8 cellular contexts compared by ENCODE assay signal in genomic region chr1:41802532-41803501, GRCh38.
DNase-seq lines count a peak whose midpoint lies in the region; ATAC-seq, FAIRE-seq and TF ChIP-seq lines count a peak whose summit lies in the region.

No MANE protein-coding gene starts in this region.

- H4K20me1 ChIP-seq in keratinocyte (ENCODE audit: control insufficient read depth, extremely low read depth, insufficient read depth, low read length): no peaks in the 10 kb centered on the region

- H3K27me3 ChIP-seq in keratinocyte (ENCODE audit: control insufficient read depth, extremely low read depth, insufficient read depth, low read length): no peaks in the 10 kb centered on the region

- peak overlapping the region in 1 of 3 experiments; percentile 21 for H3K4me3 ChIP-seq in keratinocyte (ENCODE audit: control insufficient read depth in 2 of 3, extremely low read depth in 1 of 3, insufficient read depth in 2 of 3, low read depth in 1 of 3, low read length in 3 of 3)

- peaks cover 13% of the 10 kb centered on the region for H3K36me3 Mint-ChIP-seq in activated CD8-positive, alpha-beta T cell treated with anti-CD3 and anti-CD28 coated beads, Interleukin-2, amount 10 ng/mL, durations not matched to agents 7 days and 5 days (ENCODE audit: low read depth)
- H3K36me3 Mint-ChIP-seq in osteocyte (ENCODE audit: unreplicated experiment): peaks cover 2% of the 10 kb centered on the region

- no peaks in the 10 kb centered on the region for H3K9me1 ChIP-seq in keratinocyte (ENCODE audit: control insufficient read depth, extremely low read depth, insufficient read depth, low read length)

- H3K4me2 ChIP-seq in keratinocyte (ENCODE audit: control insufficient read depth, extremely low read depth, insufficient read depth, low read depth, low read length): peak overlapping the region; percentile 83

- POLR2A ChIA-PET in activated CD8-positive, alpha-beta T cell treated with anti-CD3 and anti-CD28 coated beads, Interleukin-2, amount 10 ng/mL, durations not matched to agents 7 days and 5 days (lab: Charles Lee): interaction anchor here (0.5 to 2.5 kb wide), 4 partner anchors 11 to 162 kb away, joined by 3 to 10 read pairs (median 3); no protein-coding TSS in a partner anchor
- POLR2A ChIA-PET in HEK293T (lab: Yijun Ruan, JAX): no interaction called here

- peak; percentile 58 for DNase-seq in activated CD8-positive, alpha-beta T cell treated with anti-CD3 and anti-CD28 coated beads, Interleukin-2, amount 10 ng/mL, durations not matched to agents 7 days and 5 days
- DNase-seq in keratinocyte (ENCODE audit: low read depth, low spot score) (no peak), osteocyte (ENCODE audit: extremely low spot score, unreplicated experiment) (no peak), NCI-H2081 (lab: John Stamatoyannopoulos, UW) (no peak), HEK293T (ENCODE audit: extremely low spot score) (no peak)
- no peak for DNase-seq in stimulated activated CD4-positive, alpha-beta T cell treated with anti-CD3 and anti-CD28 coated beads, Interleukin-1b, Interleukin-23, amount 100 ng/mL, for 48 hours

- H3K27ac Mint-ChIP-seq in activated CD8-positive, alpha-beta T cell treated with anti-CD3 and anti-CD28 coated beads, Interleukin-2, amount 10 ng/mL, durations not matched to agents 7 days and 5 days: peak overlapping the region; percentile 86
- no peak overlapping the region for H3K27ac Mint-ChIP-seq in osteocyte (ENCODE audit: unreplicated experiment)

- peak overlapping the region; percentile 37 for H2AFZ ChIP-seq in keratinocyte (ENCODE audit: control insufficient read depth, low read length)

- H3K79me2 ChIP-seq in keratinocyte (ENCODE audit: control insufficient read depth, insufficient read depth, low read length): no peaks in the 10 kb centered on the region

- H3K36me3 ChIP-seq in keratinocyte (ENCODE audit: control insufficient read depth in 2 of 2, extremely low read depth in 1 of 2, insufficient read depth in 2 of 2, low read length in 2 of 2): no peaks in the 10 kb centered on the region

- H3K9me3 ChIP-seq in keratinocyte (ENCODE audit: control insufficient read depth, low read depth, low read length): no peaks in the 10 kb centered on the region

- H3K4me3 Mint-ChIP-seq in activated CD8-positive, alpha-beta T cell treated with anti-CD3 and anti-CD28 coated beads, Interleukin-2, amount 10 ng/mL, durations not matched to agents 7 days and 5 days: peak overlapping the region; percentile 48
- H3K4me3 Mint-ChIP-seq in osteocyte (ENCODE audit: unreplicated experiment): no peak overlapping the region

- no peak for FAIRE-seq in keratinocyte (lab: Jason Lieb, UNC)

- H3K4me1 ChIP-seq in keratinocyte (ENCODE audit: control insufficient read depth, extremely low read depth, insufficient read depth, low read length): peaks cover 26% of the 10 kb centered on the region

- peak overlapping the region; percentile 2 for H3K27ac ChIP-seq in keratinocyte (ENCODE audit: control insufficient read depth, insufficient read depth, low read length)

- CTCF ChIA-PET in activated CD8-positive, alpha-beta T cell treated with anti-CD3 and anti-CD28 coated beads, Interleukin-2, amount 10 ng/mL, durations not matched to agents 7 days and 5 days (lab: Charles Lee): interaction anchor here (0.7 to 4.3 kb wide), 9 partner anchors 9 to 287 kb away, joined by 3 to 19 read pairs (median 5); no protein-coding TSS in a partner anchor
- CTCF ChIA-PET in HEK293T (lab: Yijun Ruan, JAX): interaction anchor here (1.4 kb wide), 1 partner anchor 9 kb away, joined by 3 read pairs; no protein-coding TSS in a partner anchor

- no peaks in the 10 kb centered on the region for H3K27me3 Mint-ChIP-seq in activated CD8-positive, alpha-beta T cell treated with anti-CD3 and anti-CD28 coated beads, Interleukin-2, amount 10 ng/mL, durations not matched to agents 7 days and 5 days (ENCODE audit: low read depth)
- peaks cover 6% of the 10 kb centered on the region for H3K27me3 Mint-ChIP-seq in osteocyte (ENCODE audit: unreplicated experiment)

- no peak overlapping the region for H3K9ac ChIP-seq in keratinocyte (ENCODE audit: control insufficient read depth, extremely low read depth, insufficient read depth, low read length)

- H3K9me3 Mint-ChIP-seq in activated CD8-positive, alpha-beta T cell treated with anti-CD3 and anti-CD28 coated beads, Interleukin-2, amount 10 ng/mL, durations not matched to agents 7 days and 5 days (ENCODE audit: insufficient read depth): no peaks in the 10 kb centered on the region
- no peaks in the 10 kb centered on the region for H3K9me3 Mint-ChIP-seq in osteocyte (ENCODE audit: unreplicated experiment)

- dilution Hi-C loops in keratinocyte (cut with MboI; ENCODE audit: extremely low pct_ligation_motif_present, low sequenced_read_pairs): no loop called here

- peak; percentile 49 for ATAC-seq in GM18511 (IDR thresholded peaks at IDR 0.05; ENCODE audit: unreplicated experiment)
- ATAC-seq in HG03460 (IDR thresholded peaks at IDR 0.05; ENCODE audit: unreplicated experiment): peak; percentile 46
- peak; percentile 50 for ATAC-seq in activated CD8-positive, alpha-beta T cell treated with anti-CD3 and anti-CD28 coated beads, Interleukin-2, amount 10 ng/mL, durations not matched to agents 7 days and 5 days

- H3K4me1 Mint-ChIP-seq in activated CD8-positive, alpha-beta T cell treated with anti-CD3 and anti-CD28 coated beads, Interleukin-2, amount 10 ng/mL, durations not matched to agents 7 days and 5 days (ENCODE audit: low read depth): peaks cover 92% of the 10 kb centered on the region
- no peaks in the 10 kb centered on the region for H3K4me1 Mint-ChIP-seq in osteocyte (ENCODE audit: unreplicated experiment)

- TF ChIP-seq CTCF in keratinocyte (optimal IDR thresholded peaks at IDR 0.05 in 1 of 3, IDR thresholded peaks at IDR 0.05 in 1 of 3, conservative IDR thresholded peaks at IDR 0.05 in 1 of 3; ENCODE audit: extremely low read depth in 1 of 3, insufficient read depth in 2 of 3, low read length in 3 of 3): no peak
- no peak for TF ChIP-seq CTCF in osteocyte (IDR thresholded peaks at IDR 0.05)

TF ChIP-seq in HEK293T, 16 proteins besides CTCF, POLR2A, EP300 and RAD21:
- no peak for TF ChIP-seq NFRKB (IDR thresholded peaks at IDR 0.05)
- TF ChIP-seq SUZ12 (IDR thresholded peaks at IDR 0.05): no peak
- TF ChIP-seq CTBP1 (IDR thresholded peaks at IDR 0.05; ENCODE audit: borderline replicate concordance): no peak
- no peak for TF ChIP-seq BHLHE40 (IDR thresholded peaks at IDR 0.05; ENCODE audit: borderline replicate concordance)
- TF ChIP-seq FOXK2 (IDR thresholded peaks at IDR 0.05): no peak
- no peak for TF ChIP-seq ARNT (IDR thresholded peaks at IDR 0.05)
- TF ChIP-seq TARDBP (IDR thresholded peaks at IDR 0.05): no peak
- no peak for TF ChIP-seq PKNOX1 (IDR thresholded peaks at IDR 0.05)
- TF ChIP-seq HDGF (IDR thresholded peaks at IDR 0.05; ENCODE audit: borderline replicate concordance): no peak
- TF ChIP-seq FOXA1 (IDR thresholded peaks at IDR 0.05): no peak
- no peak for TF ChIP-seq ELF4 (IDR thresholded peaks at IDR 0.05)
- TF ChIP-seq FOXM1 (IDR thresholded peaks at IDR 0.05; ENCODE audit: borderline replicate concordance): no peak
- TF ChIP-seq LEF1 (IDR thresholded peaks at IDR 0.05; ENCODE audit: borderline replicate concordance): no peak
- TF ChIP-seq ZNF384 (IDR thresholded peaks at IDR 0.05): no peak
- no peak for TF ChIP-seq SP1 (IDR thresholded peaks at IDR 0.05)
- no peak for TF ChIP-seq L3MBTL2 (conservative IDR thresholded peaks at IDR 0.05)
